1 cellular context compared by ENCODE assay signal in the genomic region with DNA sequence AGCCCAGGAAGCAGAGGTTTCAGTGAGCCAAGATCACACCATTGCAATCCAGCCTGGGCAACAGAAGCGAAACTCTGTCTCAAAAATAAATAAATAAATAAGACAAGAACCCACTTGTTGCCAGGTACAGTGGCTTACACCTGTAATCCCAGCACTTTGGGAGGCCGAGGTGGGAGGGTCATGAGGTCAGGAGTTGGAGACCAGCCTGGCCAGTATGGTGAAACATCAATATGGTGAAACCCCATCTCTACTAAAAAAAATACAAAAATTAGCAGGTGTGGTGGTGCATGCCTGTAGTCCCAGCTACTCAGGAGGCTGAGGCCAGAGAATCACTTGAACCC.
A peak's percentile ranks its signal among the peaks of the same experiment; 100 is the strongest.
TF ChIP-seq lines count a peak whose summit lies in the region.

No MANE protein-coding gene starts in this region.

TF ChIP-seq in GM12878, 131 proteins besides CTCF, POLR2A, EP300 and RAD21:
- TF ChIP-seq, protein P1, sequence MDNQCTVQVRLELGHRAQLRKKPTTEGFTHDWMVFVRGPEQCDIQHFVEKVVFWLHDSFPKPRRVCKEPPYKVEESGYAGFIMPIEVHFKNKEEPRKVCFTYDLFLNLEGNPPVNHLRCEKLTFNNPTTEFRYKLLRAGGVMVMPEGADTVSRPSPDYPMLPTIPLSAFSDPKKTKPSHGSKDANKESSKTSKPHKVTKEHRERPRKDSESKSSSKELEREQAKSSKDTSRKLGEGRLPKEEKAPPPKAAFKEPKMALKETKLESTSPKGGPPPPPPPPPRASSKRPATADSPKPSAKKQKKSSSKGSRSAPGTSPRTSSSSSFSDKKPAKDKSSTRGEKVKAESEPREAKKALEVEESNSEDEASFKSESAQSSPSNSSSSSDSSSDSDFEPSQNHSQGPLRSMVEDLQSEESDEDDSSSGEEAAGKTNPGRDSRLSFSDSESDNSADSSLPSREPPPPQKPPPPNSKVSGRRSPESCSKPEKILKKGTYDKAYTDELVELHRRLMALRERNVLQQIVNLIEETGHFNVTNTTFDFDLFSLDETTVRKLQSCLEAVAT (IDR thresholded peaks at IDR 0.05), result 0 out of 2 replicates have a peak, but pooled peaks have one; percentile 3
